14 cellular contexts compared by ENCODE assay signal in the genomic region with DNA sequence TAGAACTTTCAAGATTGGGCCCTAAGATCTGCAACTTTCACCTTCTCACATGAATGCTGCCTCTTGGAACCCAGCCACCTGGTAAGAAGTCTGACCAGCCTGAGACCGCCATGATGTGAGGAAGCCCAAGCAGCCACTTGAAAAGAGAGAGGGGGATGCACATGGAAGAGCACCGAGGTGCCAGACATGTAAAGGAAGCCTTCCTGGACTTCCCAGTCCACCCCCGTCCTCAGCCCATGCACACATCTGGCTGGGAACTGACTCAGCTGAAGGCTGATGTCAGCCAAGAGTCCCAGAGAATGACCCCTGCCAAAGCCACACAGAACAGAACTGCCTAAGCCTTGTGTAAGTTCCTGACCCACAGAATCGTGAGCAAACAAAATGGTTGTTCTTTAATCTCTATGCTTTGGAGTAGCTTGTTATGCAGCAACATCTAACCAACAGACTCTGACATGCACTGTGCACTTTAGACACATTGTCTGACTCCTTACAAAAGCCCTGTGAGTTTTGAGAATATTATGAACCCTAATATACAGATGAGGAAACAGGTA.
DNase-seq lines count a peak whose midpoint lies in the region; ATAC-seq and TF ChIP-seq lines count a peak whose summit lies in the region.
"Had no signal": no experiment of that assay in that cellular context is flagged by ENCODE, and none has a peak within 500 bp of the region (broad histone marks: within the 10 kb centered on the region; RNA-seq: fewer than 3 reads in every experiment).

No MANE protein-coding gene starts in this region.

- peaks cover 8% of the 10 kb centered on the region for H3K9me3 Mint-ChIP-seq in stimulated activated memory B cell treated with anti-CD40 and anti-IgM and Interleukin-4, amounts not matched to agents 10 μg/mL and 1 μg/mL and 100 μg/mL, for 72 hours

- no peaks in the 10 kb centered on the region for H3K9me3 ChIP-seq in mucosa of descending colon

- H3K4me3 ChIP-seq in fibroblast of the aortic adventitia (ENCODE audit: low read depth, low read length) (no peak overlapping the region), mucosa of descending colon (no peak overlapping the region)
- H3K4me3 ChIP-seq: BLaER1 treated with 17β-estradiol and CSF1 and Interleukin-3, amounts not matched to agents 10 nM and 100 nM; GM12878 had no signal

- intact Hi-C loops in mucosa of descending colon (cut with DNase I, micrococcal nuclease) = no loop called here

- H3K36me3 Mint-ChIP-seq in stimulated activated memory B cell treated with anti-CD40 and anti-IgM and Interleukin-4, amounts not matched to agents 10 μg/mL and 1 μg/mL and 100 μg/mL, for 72 hours = no peaks in the 10 kb centered on the region

- ATAC-seq in SK-N-SH treated with all-trans-retinoic acid at 6 μM for 48 hours (no peak), mucosa of descending colon (no peak)
- no peak for ATAC-seq in stimulated activated memory B cell treated with anti-CD40 and anti-IgM and Interleukin-4, amounts not matched to agents 10 μg/mL and 1 μg/mL and 100 μg/mL, for 72 hours
- ATAC-seq: GM12878, Panc1 had no signal

- TF ChIP-seq CTCF in fibroblast of the aortic adventitia (IDR thresholded peaks at IDR 0.05; ENCODE audit: insufficient read depth, low read length) (no peak), mucosa of descending colon (IDR thresholded peaks at IDR 0.05) (no peak)

- no peaks in the 10 kb centered on the region for H3K4me1 Mint-ChIP-seq in stimulated activated memory B cell treated with anti-CD40 and anti-IgM and Interleukin-4, amounts not matched to agents 10 μg/mL and 1 μg/mL and 100 μg/mL, for 72 hours

- H3K4me3 Mint-ChIP-seq in stimulated activated memory B cell treated with anti-CD40 and anti-IgM and Interleukin-4, amounts not matched to agents 10 μg/mL and 1 μg/mL and 100 μg/mL, for 72 hours = no peak overlapping the region

- DNase-seq in HCEC 1CT = peak; percentile 76
- DNase-seq in fibroblast of the aortic adventitia (ENCODE audit: low read depth) = peak; percentile 1
- no peak for DNase-seq in activated gamma-delta T cell treated with Interleukin-2 at 50 U/mL for 16 hours
- DNase-seq in mucosa of descending colon = no peak
- DNase-seq in hippocampal formation (lab: John Stamatoyannopoulos, UW) = no peak
- DNase-seq: KBM-7, NCI-H2029, NCI-H510A treated with DMSO at 0.1 percent for 48 hours, SHP77 had no signal

- H3K27me3 Mint-ChIP-seq in stimulated activated memory B cell treated with anti-CD40 and anti-IgM and Interleukin-4, amounts not matched to agents 10 μg/mL and 1 μg/mL and 100 μg/mL, for 72 hours = peaks cover 19% of the 10 kb centered on the region

- no peaks in the 10 kb centered on the region for H3K4me1 ChIP-seq in mucosa of descending colon (ENCODE audit: low read depth)

- H3K36me3 ChIP-seq in mucosa of descending colon (ENCODE audit: low read depth) = no peaks in the 10 kb centered on the region
- H3K36me3 ChIP-seq: BLaER1 treated with 17β-estradiol and CSF1 and Interleukin-3, amounts not matched to agents 10 nM and 100 nM had no signal

- H3K27ac Mint-ChIP-seq in stimulated activated memory B cell treated with anti-CD40 and anti-IgM and Interleukin-4, amounts not matched to agents 10 μg/mL and 1 μg/mL and 100 μg/mL, for 72 hours = no peak overlapping the region

TF ChIP-seq in SK-N-SH treated with all-trans-retinoic acid at 6 μM for 48 hours, 23 proteins besides CTCF, POLR2A, EP300 and RAD21:
- TF ChIP-seq ZNF565 (CRISPR knock-in tag; conservative IDR thresholded peaks at IDR 0.05; ENCODE audit: low read depth) = peak; percentile 76; the same call in 1 of the 2 replicates
- TF ChIP-seq SNAI2 (CRISPR knock-in tag; IDR thresholded peaks at IDR 0.05) = no peak
- no peak for TF ChIP-seq ZFP3 (CRISPR knock-in tag; IDR thresholded peaks at IDR 0.05)

Comparison
In these comparisons a context has a peak if more than half of its experiments do, and no peak if none do; other contexts are left out.
1. DNase-seq: peak in HCEC 1CT (single experiment) and fibroblast of the aortic adventitia (single experiment); none in activated gamma-delta T cell treated with Interleukin-2 at 50 U/mL for 16 hours (single experiment), mucosa of descending colon (0 of 3) and hippocampal formation (0 of 2).